1 cellular context compared by ENCODE assay signal in genomic region chr17:44362964-44363612, GRCh38.
TF ChIP-seq lines count a peak whose summit lies in the region.

No MANE protein-coding gene starts in this region.

TF ChIP-seq in GM12878, 131 proteins besides CTCF, POLR2A, EP300 and RAD21:
- no peak for TF ChIP-seq CHD1 (IDR thresholded peaks at IDR 0.05; ENCODE audit: low read depth, low read length)
- TF ChIP-seq SREBF1 (IDR thresholded peaks at IDR 0.05; ENCODE audit: low read length) = no peak
- TF ChIP-seq YBX1 (IDR thresholded peaks at IDR 0.05) = no peak
- no peak for TF ChIP-seq HDGF (IDR thresholded peaks at IDR 0.05)
- TF ChIP-seq SMC3 (IDR thresholded peaks at IDR 0.05; ENCODE audit: borderline replicate concordance, low read length) = no peak
- TF ChIP-seq KDM1A (IDR thresholded peaks at IDR 0.05; ENCODE audit: borderline replicate concordance) = no peak
- TF ChIP-seq BCL3 (IDR thresholded peaks at IDR 0.05; ENCODE audit: borderline replicate concordance, insufficient read depth, low read depth, low read length, poor library complexity, severe bottlenecking) = no peak
- TF ChIP-seq, protein P1, sequence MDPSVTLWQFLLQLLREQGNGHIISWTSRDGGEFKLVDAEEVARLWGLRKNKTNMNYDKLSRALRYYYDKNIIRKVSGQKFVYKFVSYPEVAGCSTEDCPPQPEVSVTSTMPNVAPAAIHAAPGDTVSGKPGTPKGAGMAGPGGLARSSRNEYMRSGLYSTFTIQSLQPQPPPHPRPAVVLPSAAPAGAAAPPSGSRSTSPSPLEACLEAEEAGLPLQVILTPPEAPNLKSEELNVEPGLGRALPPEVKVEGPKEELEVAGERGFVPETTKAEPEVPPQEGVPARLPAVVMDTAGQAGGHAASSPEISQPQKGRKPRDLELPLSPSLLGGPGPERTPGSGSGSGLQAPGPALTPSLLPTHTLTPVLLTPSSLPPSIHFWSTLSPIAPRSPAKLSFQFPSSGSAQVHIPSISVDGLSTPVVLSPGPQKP (IDR thresholded peaks at IDR 0.05; ENCODE audit: low read depth, low read length) = no peak
- TF ChIP-seq, protein P2, sequence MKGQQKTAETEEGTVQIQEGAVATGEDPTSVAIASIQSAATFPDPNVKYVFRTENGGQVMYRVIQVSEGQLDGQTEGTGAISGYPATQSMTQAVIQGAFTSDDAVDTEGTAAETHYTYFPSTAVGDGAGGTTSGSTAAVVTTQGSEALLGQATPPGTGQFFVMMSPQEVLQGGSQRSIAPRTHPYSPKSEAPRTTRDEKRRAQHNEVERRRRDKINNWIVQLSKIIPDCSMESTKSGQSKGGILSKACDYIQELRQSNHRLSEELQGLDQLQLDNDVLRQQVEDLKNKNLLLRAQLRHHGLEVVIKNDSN (IDR thresholded peaks at IDR 0.05; ENCODE audit: borderline replicate concordance, extremely low read length, insufficient read depth, low read depth, low read length) = no peak
- no peak for TF ChIP-seq PAX5 (IDR thresholded peaks at IDR 0.05; ENCODE audit: borderline replicate concordance, low read depth, low read length)
- TF ChIP-seq ZBED1 (IDR thresholded peaks at IDR 0.05; ENCODE audit: borderline replicate concordance) = no peak
- TF ChIP-seq BHLHE40 (IDR thresholded peaks at IDR 0.05; ENCODE audit: borderline replicate concordance in 1 of 2, low read depth in 2 of 2, low read length in 1 of 2) = no peak
- TF ChIP-seq STAT1 (conservative IDR thresholded peaks at IDR 0.05) = no peak
- TF ChIP-seq NR2C2 (IDR thresholded peaks at IDR 0.05; ENCODE audit: borderline replicate concordance, control insufficient read depth, insufficient read length, low read depth) = no peak
- TF ChIP-seq EZH2 (IDR thresholded peaks at IDR 0.05; ENCODE audit: borderline replicate concordance, control insufficient read depth, low read depth, low read length) = no peak
- TF ChIP-seq STAT3 (IDR thresholded peaks at IDR 0.05; ENCODE audit: low read depth, low read length) = no peak
